ENCODE assay signal across 21 cellular contexts in the genomic region with DNA sequence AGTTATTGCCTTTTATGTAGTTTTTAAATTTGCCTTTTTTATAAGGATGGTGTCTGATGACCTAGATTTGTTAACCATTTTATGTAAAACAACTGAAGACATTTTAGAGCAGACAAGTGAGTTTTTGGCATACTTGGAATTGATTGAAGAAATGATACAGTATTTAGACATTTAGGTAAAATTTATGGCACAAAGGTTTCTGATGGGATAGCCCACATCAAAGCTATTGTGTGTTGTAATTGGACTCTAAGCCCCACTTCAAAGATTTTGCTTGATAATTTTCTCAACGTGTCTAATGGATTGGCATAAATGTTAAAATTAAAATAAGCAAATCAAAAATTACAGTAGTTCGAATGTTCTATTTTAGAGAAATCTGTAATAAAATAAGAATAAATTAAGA.
DNase-seq lines count a peak whose midpoint lies in the region; ATAC-seq, FAIRE-seq and TF ChIP-seq lines count a peak whose summit lies in the region.
"Had no signal": no experiment of that assay in that cellular context is flagged by ENCODE, and none has a peak within 500 bp of the region (broad histone marks: within the 10 kb centered on the region; RNA-seq: fewer than 3 reads in every experiment).

No MANE protein-coding gene starts in this region.

- DNase-seq in OCI-M1 (lab: John Stamatoyannopoulos, UW) = peak; percentile 38
- peak; percentile 20 for DNase-seq in SW480 (ENCODE audit: low spot score)
- DNase-seq: 8988T; AML-193; Caco-2; Calu3; CD4-positive, alpha-beta T cell; CD8-positive, alpha-beta T cell; DMS79 treated with DMSO at 0.1 percent for 48 hours; GDM1 had no signal

- FAIRE-seq in G401.6 (lab: Jason Lieb, UNC) (peak; percentile 66), islet of Langerhans (lab: Jason Lieb, UNC) (peak; percentile 24)
- FAIRE-seq: A549, D721Med, GM12878, GM12892, GM18507 had no signal

- no peak for ATAC-seq in GM19395 (IDR thresholded peaks at IDR 0.05; ENCODE audit: unreplicated experiment)
- ATAC-seq in GM21723 (IDR thresholded peaks at IDR 0.05; ENCODE audit: unreplicated experiment) = no peak
- no peak for ATAC-seq in SK-N-SH treated with all-trans-retinoic acid at 6 μM for 48 hours
- ATAC-seq in HG03521 (IDR thresholded peaks at IDR 0.05; ENCODE audit: unreplicated experiment) = no peak
- ATAC-seq: A549; CD8-positive, alpha-beta T cell; GM12878 had no signal

TF ChIP-seq in SK-N-SH treated with all-trans-retinoic acid at 6 μM for 48 hours, 23 proteins besides CTCF, POLR2A, EP300 and RAD21:
- TF ChIP-seq, protein P1, sequence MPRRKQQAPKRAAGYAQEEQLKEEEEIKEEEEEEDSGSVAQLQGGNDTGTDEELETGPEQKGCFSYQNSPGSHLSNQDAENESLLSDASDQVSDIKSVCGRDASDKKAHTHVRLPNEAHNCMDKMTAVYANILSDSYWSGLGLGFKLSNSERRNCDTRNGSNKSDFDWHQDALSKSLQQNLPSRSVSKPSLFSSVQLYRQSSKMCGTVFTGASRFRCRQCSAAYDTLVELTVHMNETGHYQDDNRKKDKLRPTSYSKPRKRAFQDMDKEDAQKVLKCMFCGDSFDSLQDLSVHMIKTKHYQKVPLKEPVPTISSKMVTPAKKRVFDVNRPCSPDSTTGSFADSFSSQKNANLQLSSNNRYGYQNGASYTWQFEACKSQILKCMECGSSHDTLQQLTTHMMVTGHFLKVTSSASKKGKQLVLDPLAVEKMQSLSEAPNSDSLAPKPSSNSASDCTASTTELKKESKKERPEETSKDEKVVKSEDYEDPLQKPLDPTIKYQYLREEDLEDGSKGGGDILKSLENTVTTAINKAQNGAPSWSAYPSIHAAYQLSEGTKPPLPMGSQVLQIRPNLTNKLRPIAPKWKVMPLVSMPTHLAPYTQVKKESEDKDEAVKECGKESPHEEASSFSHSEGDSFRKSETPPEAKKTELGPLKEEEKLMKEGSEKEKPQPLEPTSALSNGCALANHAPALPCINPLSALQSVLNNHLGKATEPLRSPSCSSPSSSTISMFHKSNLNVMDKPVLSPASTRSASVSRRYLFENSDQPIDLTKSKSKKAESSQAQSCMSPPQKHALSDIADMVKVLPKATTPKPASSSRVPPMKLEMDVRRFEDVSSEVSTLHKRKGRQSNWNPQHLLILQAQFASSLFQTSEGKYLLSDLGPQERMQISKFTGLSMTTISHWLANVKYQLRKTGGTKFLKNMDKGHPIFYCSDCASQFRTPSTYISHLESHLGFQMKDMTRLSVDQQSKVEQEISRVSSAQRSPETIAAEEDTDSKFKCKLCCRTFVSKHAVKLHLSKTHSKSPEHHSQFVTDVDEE (CRISPR knock-in tag; IDR thresholded peaks at IDR 0.05) = no peak
- TF ChIP-seq SNAI2 (CRISPR knock-in tag; IDR thresholded peaks at IDR 0.05) = no peak
- no peak for TF ChIP-seq ISL1 (CRISPR knock-in tag; IDR thresholded peaks at IDR 0.05)
- TF ChIP-seq, protein P2, sequence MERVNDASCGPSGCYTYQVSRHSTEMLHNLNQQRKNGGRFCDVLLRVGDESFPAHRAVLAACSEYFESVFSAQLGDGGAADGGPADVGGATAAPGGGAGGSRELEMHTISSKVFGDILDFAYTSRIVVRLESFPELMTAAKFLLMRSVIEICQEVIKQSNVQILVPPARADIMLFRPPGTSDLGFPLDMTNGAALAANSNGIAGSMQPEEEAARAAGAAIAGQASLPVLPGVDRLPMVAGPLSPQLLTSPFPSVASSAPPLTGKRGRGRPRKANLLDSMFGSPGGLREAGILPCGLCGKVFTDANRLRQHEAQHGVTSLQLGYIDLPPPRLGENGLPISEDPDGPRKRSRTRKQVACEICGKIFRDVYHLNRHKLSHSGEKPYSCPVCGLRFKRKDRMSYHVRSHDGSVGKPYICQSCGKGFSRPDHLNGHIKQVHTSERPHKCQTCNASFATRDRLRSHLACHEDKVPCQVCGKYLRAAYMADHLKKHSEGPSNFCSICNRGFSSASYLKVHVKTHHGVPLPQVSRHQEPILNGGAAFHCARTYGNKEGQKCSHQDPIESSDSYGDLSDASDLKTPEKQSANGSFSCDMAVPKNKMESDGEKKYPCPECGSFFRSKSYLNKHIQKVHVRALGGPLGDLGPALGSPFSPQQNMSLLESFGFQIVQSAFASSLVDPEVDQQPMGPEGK (CRISPR knock-in tag; IDR thresholded peaks at IDR 0.05; ENCODE audit: borderline replicate concordance) = no peak
- no peak for TF ChIP-seq RARB (CRISPR knock-in tag; IDR thresholded peaks at IDR 0.05)
- no peak for TF ChIP-seq OSR1 (CRISPR knock-in tag; IDR thresholded peaks at IDR 0.05)
- no peak for TF ChIP-seq BACH2 (CRISPR knock-in tag; IDR thresholded peaks at IDR 0.05; ENCODE audit: borderline replicate concordance)
- TF ChIP-seq, protein P3, sequence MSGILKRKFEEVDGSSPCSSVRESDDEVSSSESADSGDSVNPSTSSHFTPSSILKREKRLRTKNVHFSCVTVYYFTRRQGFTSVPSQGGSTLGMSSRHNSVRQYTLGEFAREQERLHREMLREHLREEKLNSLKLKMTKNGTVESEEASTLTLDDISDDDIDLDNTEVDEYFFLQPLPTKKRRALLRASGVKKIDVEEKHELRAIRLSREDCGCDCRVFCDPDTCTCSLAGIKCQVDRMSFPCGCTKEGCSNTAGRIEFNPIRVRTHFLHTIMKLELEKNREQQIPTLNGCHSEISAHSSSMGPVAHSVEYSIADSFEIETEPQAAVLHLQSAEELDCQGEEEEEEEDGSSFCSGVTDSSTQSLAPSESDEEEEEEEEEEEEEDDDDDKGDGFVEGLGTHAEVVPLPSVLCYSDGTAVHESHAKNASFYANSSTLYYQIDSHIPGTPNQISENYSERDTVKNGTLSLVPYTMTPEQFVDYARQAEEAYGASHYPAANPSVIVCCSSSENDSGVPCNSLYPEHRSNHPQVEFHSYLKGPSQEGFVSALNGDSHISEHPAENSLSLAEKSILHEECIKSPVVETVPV (CRISPR knock-in tag; IDR thresholded peaks at IDR 0.05) = no peak
- TF ChIP-seq ZFP3 (CRISPR knock-in tag; IDR thresholded peaks at IDR 0.05) = no peak
- TF ChIP-seq ZFP30 (CRISPR knock-in tag; IDR thresholded peaks at IDR 0.05) = no peak
- TF ChIP-seq, protein P4, sequence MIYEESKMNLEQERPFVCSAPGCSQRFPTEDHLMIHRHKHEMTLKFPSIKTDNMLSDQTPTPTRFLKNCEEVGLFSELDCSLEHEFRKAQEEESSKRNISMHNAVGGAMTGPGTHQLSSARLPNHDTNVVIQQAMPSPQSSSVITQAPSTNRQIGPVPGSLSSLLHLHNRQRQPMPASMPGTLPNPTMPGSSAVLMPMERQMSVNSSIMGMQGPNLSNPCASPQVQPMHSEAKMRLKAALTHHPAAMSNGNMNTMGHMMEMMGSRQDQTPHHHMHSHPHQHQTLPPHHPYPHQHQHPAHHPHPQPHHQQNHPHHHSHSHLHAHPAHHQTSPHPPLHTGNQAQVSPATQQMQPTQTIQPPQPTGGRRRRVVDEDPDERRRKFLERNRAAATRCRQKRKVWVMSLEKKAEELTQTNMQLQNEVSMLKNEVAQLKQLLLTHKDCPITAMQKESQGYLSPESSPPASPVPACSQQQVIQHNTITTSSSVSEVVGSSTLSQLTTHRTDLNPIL (CRISPR knock-in tag; IDR thresholded peaks at IDR 0.05; ENCODE audit: low read depth) = no peak
- TF ChIP-seq ESRRG (CRISPR knock-in tag; IDR thresholded peaks at IDR 0.05) = no peak
- TF ChIP-seq ZNF565 (CRISPR knock-in tag; conservative IDR thresholded peaks at IDR 0.05; ENCODE audit: low read depth) = no peak
- no peak for TF ChIP-seq ZNF8 (CRISPR knock-in tag; IDR thresholded peaks at IDR 0.05)
- TF ChIP-seq PPARA (CRISPR knock-in tag; IDR thresholded peaks at IDR 0.05; ENCODE audit: borderline replicate concordance) = no peak
